ENCODE assay signal across 8 cellular contexts in genomic region chr15:72670656-72671352, GRCh38. TPM values are rescaled to one million over a fixed set of nuclear protein-coding genes. Genes with fewer than 3 reads are reported as not detected.
A peak's percentile ranks its signal among the peaks of the same experiment; 100 is the strongest.
DNase-seq lines count a peak whose midpoint lies in the region; ATAC-seq and TF ChIP-seq lines count a peak whose summit lies in the region.
"Not testable (repeated sequence)": the region's sequence is repeated elsewhere in the genome, so short reads cannot be mapped to it uniquely, and the experiment has no call there.

No MANE protein-coding gene starts in this region.

- peak overlapping the region; percentile 41 for H3K4me3 ChIP-seq in Caco-2 (ENCODE audit: low read depth, low read length)
- peak overlapping the region; percentile 56 for H3K4me3 ChIP-seq in adipocyte (ENCODE audit: low read length)

- not testable (repeated sequence) for H3K36me3 ChIP-seq in Caco-2 (ENCODE audit: control insufficient read depth, insufficient read depth, low read length); adipocyte (ENCODE audit: control insufficient read depth, insufficient read depth, low read length, severe bottlenecking)

- H3K27me3 Mint-ChIP-seq in Caco-2 (ENCODE audit: insufficient read depth, unreplicated experiment) = not testable (repeated sequence)
- H3K27me3 Mint-ChIP-seq in T-helper 2 cell treated with Interferon-gamma antibody and Interleukin-4, amounts not matched to agents 5 μg/mL and 100 μg/mL, for 36 hours (ENCODE audit: low read depth) = peaks cover 16% of the 10 kb centered on the region
- H3K27me3 Mint-ChIP-seq in neural crest cell (ENCODE audit: low read depth) = peaks cover 26% of the 10 kb centered on the region

- BruUV-seq in Caco-2 (replicated peaks; lab: Mats Ljungman, UMichigan) = not testable (repeated sequence)

- not testable (repeated sequence) for H3K36me3 Mint-ChIP-seq in Caco-2 (ENCODE audit: insufficient read depth, unreplicated experiment); T-helper 2 cell treated with Interferon-gamma antibody and Interleukin-4, amounts not matched to agents 5 μg/mL and 100 μg/mL, for 36 hours (ENCODE audit: low read depth); neural crest cell (ENCODE audit: low read depth)

- peak; percentile 79 for ATAC-seq in GM21360 (IDR thresholded peaks at IDR 0.05; ENCODE audit: unreplicated experiment)
- ATAC-seq in HG03442 (IDR thresholded peaks at IDR 0.05; ENCODE audit: unreplicated experiment) = peak; percentile 58
- ATAC-seq in Right ventricle myocardium superior (ENCODE audit: poor library complexity) = peak; percentile 100

- TF ChIP-seq CTCF in Caco-2 (IDR thresholded peaks at IDR 0.05; ENCODE audit: insufficient read depth in 1 of 2, low read depth in 1 of 2, low read length in 1 of 2, severe bottlenecking in 1 of 2, unreplicated experiment in 1 of 2) (peak; percentile 64 to 80), neural crest cell (conservative IDR thresholded peaks at IDR 0.05) (peak; percentile 70)

- H3K4me3 Mint-ChIP-seq in Caco-2 (ENCODE audit: unreplicated experiment) (peak overlapping the region; percentile 65), neural crest cell (peak overlapping the region; percentile 50)
- peak overlapping the region; percentile 77 for H3K4me3 Mint-ChIP-seq in T-helper 2 cell treated with Interferon-gamma antibody and Interleukin-4, amounts not matched to agents 5 μg/mL and 100 μg/mL, for 36 hours

- not testable (repeated sequence) for H3K4me1 ChIP-seq in Caco-2; adipocyte (ENCODE audit: control insufficient read depth, insufficient read depth, low read length)

- H3K27me3 ChIP-seq in Caco-2 (replicated peaks; ENCODE audit: control insufficient read depth, insufficient read depth, low read length) = not testable (repeated sequence)
- H3K27me3 ChIP-seq in adipocyte (replicated peaks; ENCODE audit: control insufficient read depth, insufficient read depth, low read length) = peaks cover 23% of the 10 kb centered on the region

- intact Hi-C loops in Caco-2 (cut with micrococcal nuclease; ENCODE audit: unreplicated experiment) = loop anchor here (10.0 kb wide), 2 partner anchors 66 to 356 kb away; no protein-coding TSS in a partner anchor
- intact Hi-C loops in Right ventricle myocardium superior (cut with DNase I) = not testable (repeated sequence)

- not testable (repeated sequence) for H3K27ac Mint-ChIP-seq in Caco-2 (ENCODE audit: unreplicated experiment); T-helper 2 cell treated with Interferon-gamma antibody and Interleukin-4, amounts not matched to agents 5 μg/mL and 100 μg/mL, for 36 hours; neural crest cell (ENCODE audit: unreplicated experiment)

- POLR2A ChIA-PET in Caco-2 (lab: Charles Lee) = interaction anchor here (0.6 kb wide), 1 partner anchor 16 kb away, joined by 3 read pairs; no protein-coding TSS in a partner anchor

- CTCF ChIA-PET in Caco-2 (lab: Charles Lee) = interaction anchor here (0.7 to 1.4 kb wide), 7 partner anchors 9 to 358 kb away, joined by 3 to 15 read pairs (median 4); partner anchors contain the start of genes BBS4 and HIGD2B

- H3K4me1 Mint-ChIP-seq in Caco-2 (ENCODE audit: low read depth, unreplicated experiment); T-helper 2 cell treated with Interferon-gamma antibody and Interleukin-4, amounts not matched to agents 5 μg/mL and 100 μg/mL, for 36 hours (ENCODE audit: low read depth): not testable (repeated sequence)
- peaks cover 13% of the 10 kb centered on the region for H3K4me1 Mint-ChIP-seq in neural crest cell

- not testable (repeated sequence) for H3K9ac ChIP-seq in adipocyte (ENCODE audit: low read length)

- H3K9me3 Mint-ChIP-seq in Caco-2 (ENCODE audit: unreplicated experiment); T-helper 2 cell treated with Interferon-gamma antibody and Interleukin-4, amounts not matched to agents 5 μg/mL and 100 μg/mL, for 36 hours; neural crest cell: not testable (repeated sequence)

- not testable (repeated sequence) for H3K9me3 ChIP-seq in Caco-2; adipocyte (ENCODE audit: control insufficient read depth, low read length)

- DNase-seq in Caco-2 (peak; percentile 87 to 88), adipocyte (ENCODE audit: low read depth) (peak; percentile 72), Right ventricle myocardium superior (peak; percentile 88), neural crest cell (ENCODE audit: low read depth, low spot score) (peak; percentile 79)
- peak; percentile 66 for DNase-seq in T-helper 2 cell treated with Interferon-gamma antibody and Interleukin-4, amounts not matched to agents 5 μg/mL and 100 μg/mL, for 36 hours (ENCODE audit: low spot score)
- DNase-seq in stimulated activated CD8-positive, alpha-beta memory T cell treated with anti-CD3 and anti-CD28 coated beads, Interleukin-4, amount 100 ng/mL, for 4 hours (ENCODE audit: low read depth in 2 of 2, low spot score in 1 of 2) = peak; percentile 29 to 40

RNA-seq across cellular contexts. Expression of gene HIGD2B, which starts 15.2 kb away (rescaled TPM):
- not detected in 2 replicates for total RNA-seq in Caco-2 (2022)
- not detected for total RNA-seq in Right ventricle myocardium superior
- total RNA-seq in neural crest cell = not detected in 2 replicates

RNA-seq across cellular contexts. Expression of gene BBS4, which starts 15.2 kb away (rescaled TPM):
- 19.8 and 22.4 TPM in 2 replicates for total RNA-seq in Caco-2 (2022)
- total RNA-seq in Right ventricle myocardium superior = 11.5 TPM
- 22.9 and 27.2 TPM in 2 replicates for total RNA-seq in neural crest cell

RNA-seq across cellular contexts. Expression of gene GOLGA6B, which starts 16.3 kb away (rescaled TPM):
- not detected in 2 replicates for total RNA-seq in Caco-2 (2022)
- total RNA-seq in Right ventricle myocardium superior = not detected
- not detected in 2 replicates for total RNA-seq in neural crest cell

Comparison
In these comparisons a context has a peak if more than half of its experiments do, and no peak if none do; other contexts are left out.
1. Peak in every context shown above with its lines: DNase-seq, ATAC-seq and H3K4me3 ChIP-seq.
2. DNase-seq: peak in every context shown above with its lines; median percentile 88 in Right ventricle myocardium superior; 88 in Caco-2; 79 in neural crest cell; 72 in adipocyte; 66 in T-helper 2 cell treated with Interferon-gamma antibody and Interleukin-4, amounts not matched to agents 5 μg/mL and 100 μg/mL, for 36 hours; 34 in stimulated activated CD8-positive, alpha-beta memory T cell treated with anti-CD3 and anti-CD28 coated beads, Interleukin-4, amount 100 ng/mL, for 4 hours.